ENCODE assay signal across 1 cellular context in the genomic region with DNA sequence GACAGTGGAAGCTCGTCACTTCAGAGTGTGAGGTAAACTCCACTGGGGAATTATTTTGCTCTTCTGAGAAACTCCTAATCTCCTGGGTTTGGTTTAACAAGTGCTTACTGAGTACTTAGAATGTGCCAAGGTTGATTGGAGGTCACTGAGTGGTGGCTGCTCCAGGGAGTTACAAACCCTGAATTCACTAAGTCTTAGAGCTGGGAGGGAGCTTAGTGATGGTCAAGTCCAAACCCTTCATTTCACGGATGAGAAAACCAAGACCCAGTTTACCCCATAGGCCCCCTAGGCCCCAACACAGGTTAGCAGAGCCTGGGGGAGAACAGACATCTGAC.
TF ChIP-seq lines count a peak whose summit lies in the region.

No MANE protein-coding gene starts in this region.

TF ChIP-seq in K562, 482 proteins besides CTCF, POLR2A, EP300 and RAD21:
- TF ChIP-seq MYC (IDR thresholded peaks at IDR 0.05; ENCODE audit: low read depth, low read length), result no peak
- no peak for TF ChIP-seq MYC (CRISPR knock-in tag; IDR thresholded peaks at IDR 0.05; ENCODE audit: borderline replicate concordance, low read depth)
- TF ChIP-seq ESRRA (IDR thresholded peaks at IDR 0.05; ENCODE audit: borderline replicate concordance, low read depth), result peak; percentile 52; the same call in 1 of the 2 replicates
